8 cellular contexts compared by ENCODE assay signal in genomic region chr6:152301021-152301805, GRCh38.
DNase-seq lines count a peak whose midpoint lies in the region; ATAC-seq and TF ChIP-seq lines count a peak whose summit lies in the region.

No MANE protein-coding gene starts in this region.

- H3K4me3 ChIP-seq in BJ (ENCODE audit: low read depth, low read length) = peak overlapping the region; percentile 63
- H3K4me3 ChIP-seq in right lobe of liver = peak overlapping the region; percentile 66 to 79 (median 67)
- peak overlapping the region; percentile 65 to 66 for H3K4me3 ChIP-seq in uterus

- ATAC-seq in GM19395 (IDR thresholded peaks at IDR 0.05; ENCODE audit: unreplicated experiment) = peak; percentile 43
- peak; percentile 9 for ATAC-seq in HG03469 (IDR thresholded peaks at IDR 0.05; ENCODE audit: unreplicated experiment)
- peak; percentile 70 to 79 (median 74) for ATAC-seq in right lobe of liver

- peak overlapping the region; percentile 83 to 96 (median 89) for H3K27ac ChIP-seq in right lobe of liver
- peak overlapping the region; percentile 81 to 87 for H3K27ac ChIP-seq in uterus

- POLR2A ChIA-PET in BJ (lab: Charles Lee) = no interaction called here

- H3K27me3 ChIP-seq in BJ (ENCODE audit: control insufficient read depth, insufficient read depth, low read length) = no peaks in the 10 kb centered on the region
- H3K27me3 ChIP-seq in right lobe of liver = no peaks in the 10 kb centered on the region
- no peaks in the 10 kb centered on the region for H3K27me3 ChIP-seq in uterus

- CTCF ChIA-PET in BJ (lab: Yijun Ruan, JAX) = interaction anchor here (0.5 to 1.6 kb wide), 12 partner anchors 9 to 710 kb away, joined by 3 to 8 read pairs (median 3); no protein-coding TSS in a partner anchor

- peaks cover 12% of the 10 kb centered on the region for H3K36me3 Mint-ChIP-seq in brain

- H3K4me3 Mint-ChIP-seq in brain = peak overlapping the region; percentile 93 to 99 (median 98)

- H3K9me3 ChIP-seq in right lobe of liver (no peaks in the 10 kb centered on the region), uterus (no peaks in the 10 kb centered on the region)

- H3K4me1 Mint-ChIP-seq in brain = peaks cover 59% of the 10 kb centered on the region

- TF ChIP-seq POLR2A in right lobe of liver (IDR thresholded peaks at IDR 0.05) (no peak), uterus (IDR thresholded peaks at IDR 0.05) (no peak)

- TF ChIP-seq CTCF in BJ (IDR thresholded peaks at IDR 0.05; ENCODE audit: insufficient read depth, low read depth, low read length) (no peak), brain (conservative IDR thresholded peaks at IDR 0.05) (no peak), right lobe of liver (IDR thresholded peaks at IDR 0.05) (no peak), uterus (IDR thresholded peaks at IDR 0.05) (no peak)

- DNase-seq in BJ (ENCODE audit: low read depth) = no peak
- DNase-seq in right lobe of liver = no peak
- no peak for DNase-seq in uterus
- DNase-seq in GM03348 (ENCODE audit: low spot score) = no peak
- no peak for DNase-seq in NCI-H187 (lab: John Stamatoyannopoulos, UW)

- H3K4me1 ChIP-seq in right lobe of liver (peaks cover 0 to 50% (median 13%) of the 10 kb centered on the region in 4 donors), uterus (no peaks in the 10 kb centered on the region)

- peak overlapping the region; percentile 97 to 100 (median 98) for H3K27ac Mint-ChIP-seq in brain

- 4% methylated on average over 7 of the region's 9 CpGs for WGBS in right lobe of liver (ENCODE audit: insufficient coverage, low coverage, low lambda C conversion rate, missing lambda C conversion rate)

- no peaks in the 10 kb centered on the region for H3K9me3 Mint-ChIP-seq in brain

- intact Hi-C loops in right lobe of liver (cut with DNase I) = no loop called here
- intact Hi-C loops in uterus (cut with DNase I; ENCODE audit: low total_unique reads) = no loop called here

- H3K27me3 Mint-ChIP-seq in brain = no peaks in the 10 kb centered on the region

- H3K36me3 ChIP-seq in BJ (ENCODE audit: control insufficient read depth, insufficient read depth, low read length) (0 out of 2 replicates have a peak, but pooled peaks cover 1% of the 10 kb centered on the region), right lobe of liver (no peaks in the 10 kb centered on the region), uterus (no peaks in the 10 kb centered on the region)

Comparison
In these comparisons a context has a peak if more than half of its experiments do, and no peak if none do; other contexts are left out.
1. ATAC-seq: peak in every context shown above with its lines; median percentile 74 in right lobe of liver; 43 in GM19395; 9 in HG03469.